8 cellular contexts compared by ENCODE assay signal in the genomic region with DNA sequence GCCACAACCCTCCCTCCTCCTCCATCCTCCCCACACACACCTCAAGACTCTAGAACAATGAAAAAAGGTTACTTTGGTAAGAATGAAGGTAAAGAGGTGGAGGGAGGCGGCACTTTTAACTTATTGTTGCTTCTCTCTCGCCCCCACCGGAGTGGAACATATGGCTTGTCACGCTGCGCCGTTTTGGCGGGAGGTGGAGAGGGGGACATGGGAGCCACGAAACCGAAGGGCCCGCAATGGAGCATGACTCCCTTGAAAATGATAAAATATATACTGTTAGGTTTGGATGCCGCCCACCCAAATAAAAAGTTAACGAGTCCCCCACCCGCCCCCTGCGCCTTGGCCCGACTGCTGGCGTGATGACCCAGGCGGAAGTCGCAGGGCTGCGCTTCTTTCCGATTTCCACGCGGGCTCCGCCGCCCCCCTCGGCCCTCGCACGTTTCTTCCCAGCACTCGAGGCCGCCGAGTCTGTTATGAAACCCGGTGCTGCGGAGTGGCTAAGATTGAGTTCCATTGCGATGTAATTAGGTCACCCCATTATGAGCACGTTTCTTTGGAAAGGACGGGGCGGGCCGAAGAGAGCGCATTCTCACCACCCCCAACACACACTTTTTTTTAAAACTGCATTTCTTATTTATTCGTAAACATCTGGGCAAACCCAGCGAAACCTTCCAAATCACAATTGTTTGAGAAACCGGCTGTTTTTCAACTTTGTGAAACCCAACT. TPM values are rescaled to one million over a fixed set of nuclear protein-coding genes. Genes with fewer than 3 reads are reported as not detected.
DNase-seq lines count a peak whose midpoint lies in the region; ATAC-seq, FAIRE-seq and TF ChIP-seq lines count a peak whose summit lies in the region.

No MANE protein-coding gene starts in this region.

- TF ChIP-seq POLR2A in HepG2 (IDR thresholded peaks at IDR 0.05; ENCODE audit: insufficient read depth in 1 of 2, low read depth in 2 of 2, low read length in 2 of 2): peak; percentile 63 to 73

- peaks cover 40% of the 10 kb centered on the region for H3K4me1 ChIP-seq in HepG2 (ENCODE audit: insufficient read depth, low read length)

- in situ Hi-C loops in HepG2 (cut with HindIII; ENCODE audit: extremely low pct_ligation_motif_present, low pct_unique_long_range_greater_than_20kb): loop anchor here (5.0 kb wide), 1 partner anchor 82 kb away; no protein-coding TSS in a partner anchor

- H3K4me1 Mint-ChIP-seq in Calu3 (ENCODE audit: low read depth, unreplicated experiment) (peaks cover 12% of the 10 kb centered on the region), IgD-negative memory B cell (peaks cover 26 to 38% (median 33%) of the 10 kb centered on the region in 3 donors)
- peaks cover 44% of the 10 kb centered on the region for H3K4me1 Mint-ChIP-seq in activated CD4-positive, alpha-beta T cell treated with anti-CD3 and anti-CD28 coated beads for 36 hours

- peak; percentile 16 for ATAC-seq in activated CD4-positive, alpha-beta T cell treated with anti-CD3 and anti-CD28 coated beads for 36 hours
- 0 out of 3 replicates have a peak, but pooled peaks have one; percentile 1 for ATAC-seq in HepG2

- no peak for FAIRE-seq in HepG2 (lab: Jason Lieb, UNC)

- CTCF ChIA-PET in Calu3 (lab: Charles Lee): interaction anchor here (0.7 to 2.2 kb wide), 2 partner anchors 20 to 518 kb away, joined by 3 to 12 read pairs; no protein-coding TSS in a partner anchor
- CTCF ChIA-PET in activated CD4-positive, alpha-beta T cell treated with anti-CD3 and anti-CD28 coated beads for 36 hours (lab: Charles Lee): interaction anchor here (1.2 to 5.5 kb wide), 2 partner anchors 13 to 21 kb away, joined by 3 to 44 read pairs; no protein-coding TSS in a partner anchor
- CTCF ChIA-PET in HepG2 (lab: Yijun Ruan, JAX; ENCODE audit: low intra/inter-chr PET ratio, low total read pairs): no interaction called here

- H3K79me2 ChIP-seq in HepG2 (ENCODE audit: insufficient read depth, low read length): peaks cover 50% of the 10 kb centered on the region

- H3K4me3 Mint-ChIP-seq in Calu3 (ENCODE audit: low read depth, unreplicated experiment) (peak overlapping the region; percentile 85), IgD-negative memory B cell (peak overlapping the region; percentile 95 to 99 (median 98))
- peak overlapping the region; percentile 90 for H3K4me3 Mint-ChIP-seq in activated CD4-positive, alpha-beta T cell treated with anti-CD3 and anti-CD28 coated beads for 36 hours

- H3K9me3 Mint-ChIP-seq in Calu3 (ENCODE audit: low read depth, unreplicated experiment) (no peaks in the 10 kb centered on the region), IgD-negative memory B cell (no peaks in the 10 kb centered on the region)
- peaks cover 4% of the 10 kb centered on the region for H3K9me3 Mint-ChIP-seq in activated CD4-positive, alpha-beta T cell treated with anti-CD3 and anti-CD28 coated beads for 36 hours (ENCODE audit: low read depth)

- H3K4me2 ChIP-seq in HepG2 (ENCODE audit: low read depth, low read length): peak overlapping the region; percentile 96

- BruUV-seq in Calu3 (replicated peaks; lab: Mats Ljungman, UMichigan) (no TSS peak), HepG2 (replicated peaks; lab: Mats Ljungman, UMichigan) (TSS peak; percentile 25)

- no peaks in the 10 kb centered on the region for H3K9me3 ChIP-seq in HepG2 (ENCODE audit: low read length)

- DNase-seq in Calu3 (peak; percentile 63), HepG2 (ENCODE audit: low spot score) (peak; percentile 74), NCI-H146 treated with DMSO at 0.1 percent for 48 hours (lab: John Stamatoyannopoulos, UW; ENCODE audit: unreplicated experiment) (no peak), NCI-H1092 treated with DMSO at 0.1 percent for 48 hours (lab: John Stamatoyannopoulos, UW) (no peak)
- DNase-seq in activated CD4-positive, alpha-beta T cell treated with anti-CD3 and anti-CD28 coated beads for 36 hours: peak; percentile 91
- DNase-seq in stimulated activated CD4-positive, alpha-beta T cell treated with anti-CD3 and anti-CD28 coated beads, Interleukin-4, amount 100 ng/mL, for 48 hours (ENCODE audit: low read depth in 2 of 2): peak; percentile 77 to 82

- H3K27me3 Mint-ChIP-seq in Calu3 (ENCODE audit: unreplicated experiment) (no peaks in the 10 kb centered on the region), IgD-negative memory B cell (peaks cover 1% of the 10 kb centered on the region)
- no peaks in the 10 kb centered on the region for H3K27me3 Mint-ChIP-seq in activated CD4-positive, alpha-beta T cell treated with anti-CD3 and anti-CD28 coated beads for 36 hours

- peak overlapping the region; percentile 93 to 98 (median 94) for H3K4me3 ChIP-seq in HepG2 (replicated peaks in 1 of 3; ENCODE audit: insufficient read depth in 1 of 3, low read depth in 2 of 3, low read length in 3 of 3)

- H2AFZ ChIP-seq in HepG2 (ENCODE audit: low read length): no peak overlapping the region

- peaks cover 30% of the 10 kb centered on the region for H4K20me1 ChIP-seq in HepG2 (ENCODE audit: insufficient read depth, low read length)

- peaks cover 4 to 22% of the 10 kb centered on the region in 2 experiments; a peak in 4 of 5 replicates for H3K36me3 ChIP-seq in HepG2 (replicated peaks in 1 of 2; ENCODE audit: control insufficient read depth in 1 of 2, insufficient read depth in 2 of 2, low read length in 2 of 2)

- intact Hi-C loops in Calu3 (cut with micrococcal nuclease; ENCODE audit: unreplicated experiment): loop anchor here (2.0 kb wide), 1 partner anchor 21 kb away; no protein-coding TSS in a partner anchor
- intact Hi-C loops in activated CD4-positive, alpha-beta T cell treated with anti-CD3 and anti-CD28 coated beads for 36 hours (cut with DNase I, micrococcal nuclease): loop anchor here (1.0 to 10.0 kb wide), 14 partner anchors 13 to 1552 kb away; partner anchors contain the start of genes RAD51B (in 2 of the 2), ZFYVE26 (in 2 of the 2), ACTN1 (in 1 of the 2) and DCAF5 (in 1 of the 2)
- intact Hi-C loops in HepG2 (cut with micrococcal nuclease; ENCODE audit: unreplicated experiment): no loop called here

- WGBS in HepG2 (ENCODE audit: low lambda C conversion rate): 5% methylated on average over 18 of the region's 41 CpGs

- peak overlapping the region; percentile 97 for H3K9ac ChIP-seq in HepG2 (ENCODE audit: insufficient read depth, low read depth, low read length)

- H3K36me3 Mint-ChIP-seq in Calu3 (ENCODE audit: insufficient read depth, unreplicated experiment) (peaks cover 77% of the 10 kb centered on the region), IgD-negative memory B cell (peaks cover 11% of the 10 kb centered on the region)
- H3K36me3 Mint-ChIP-seq in activated CD4-positive, alpha-beta T cell treated with anti-CD3 and anti-CD28 coated beads for 36 hours (ENCODE audit: low read depth): peaks cover 43% of the 10 kb centered on the region

- no peaks in the 10 kb centered on the region; a peak in 1 of 5 replicates for H3K27me3 ChIP-seq in HepG2 (ENCODE audit: control insufficient read depth in 1 of 2, insufficient read depth in 2 of 2, low read length in 2 of 2)

- H3K27ac Mint-ChIP-seq in Calu3 (ENCODE audit: unreplicated experiment) (peak overlapping the region; percentile 81), IgD-negative memory B cell (peak overlapping the region; percentile 100)
- H3K27ac Mint-ChIP-seq in activated CD4-positive, alpha-beta T cell treated with anti-CD3 and anti-CD28 coated beads for 36 hours: peak overlapping the region; percentile 100

- H3K27ac ChIP-seq in cingulate gyrus (ENCODE audit: low read depth, low read length): peak overlapping the region; percentile 94
- H3K27ac ChIP-seq in HepG2 (ENCODE audit: extremely low read length, insufficient read depth, low read length): peak overlapping the region; percentile 98

- POLR2A ChIA-PET in activated CD4-positive, alpha-beta T cell treated with anti-CD3 and anti-CD28 coated beads for 36 hours (lab: Charles Lee): interaction anchor here (0.7 to 3.0 kb wide), 5 partner anchors 13 to 561 kb away, joined by 3 to 24 read pairs (median 7); no protein-coding TSS in a partner anchor
- POLR2A ChIA-PET in HepG2 (lab: Yijun Ruan, JAX): interaction anchor here (0.9 to 5.6 kb wide), 14 partner anchors 10 to 273 kb away, joined by 3 to 74 read pairs (median 12); no protein-coding TSS in a partner anchor

- TF ChIP-seq CTCF in Calu3 (IDR thresholded peaks at IDR 0.05; ENCODE audit: unreplicated experiment) (no peak), HepG2 (CRISPR knock-in tag; IDR thresholded peaks at IDR 0.05) (no peak)

- peak in 1 of 2 experiments; percentile 20; a peak in 1 of 4 replicates for TF ChIP-seq EP300 in HepG2 (IDR thresholded peaks at IDR 0.05; ENCODE audit: low read depth in 2 of 2, low read length in 2 of 2)
- peak; percentile 34; the same call in 1 of the 2 replicates for TF ChIP-seq EP300 in HepG2 (CRISPR knock-in tag; IDR thresholded peaks at IDR 0.05; ENCODE audit: borderline replicate concordance)

- no peak for TF ChIP-seq RAD21 in HepG2 (CRISPR knock-in tag; IDR thresholded peaks at IDR 0.05)

TF ChIP-seq in HepG2, 621 proteins besides CTCF, POLR2A, EP300 and RAD21 (continues in another document):
- no peak for TF ChIP-seq SP4 (CRISPR knock-in tag; IDR thresholded peaks at IDR 0.05)

RNA-seq across cellular contexts. Expression of gene ZFP36L1, which starts 1.4 kb away (rescaled TPM):
- 208 and 240 TPM in 2 replicates for total RNA-seq in Calu3 (2022)
- 275 TPM for polyA plus RNA-seq in IgD-negative memory B cell
- 10 to 100 TPM; 72.1 to 96.9 TPM for total RNA-seq in activated CD4-positive, alpha-beta T cell treated with anti-CD3 and anti-CD28 coated beads for 36 hours
- total RNA-seq in HepG2 (2016; rRNA removed; fragmentation: Illumina TruSeq; extraction: Trizol): 7.4 and 8.4 TPM in 2 replicates
- 2.6 and 3.4 TPM in 2 replicates for total RNA-seq in HepG2 (2016; cell fraction: cytosol; rRNA removed; fragmentation: Illumina TruSeq; extraction: Trizol; ENCODE audit: low read depth)
- total RNA-seq in HepG2 (2016; cell fraction: insoluble cytoplasmic fraction; rRNA removed; fragmentation: Illumina TruSeq; extraction: Trizol): 7.9 and 8.4 TPM in 2 replicates
- total RNA-seq in HepG2 (2016; cell fraction: membrane; rRNA removed; fragmentation: Illumina TruSeq; extraction: Trizol): 11.1 and 11.3 TPM in 2 replicates
- total RNA-seq in HepG2 (2016; cell fraction: nucleus; rRNA removed; fragmentation: Illumina TruSeq; extraction: Trizol): 13.8 and 14.1 TPM in 2 replicates
- 10.2 and 12.7 TPM in 2 replicates for polyA plus RNA-seq in HepG2 (2011; rRNA removed)
- 11.2 and 18.0 TPM in 2 replicates for polyA plus RNA-seq in HepG2 (2011; cell fraction: cytosol; rRNA removed)
- 66.5 and 69.1 TPM in 2 replicates for polyA plus RNA-seq in HepG2 (2011; cell fraction: nucleus; rRNA removed)
- polyA plus RNA-seq in HepG2 (2012): 23.2 and 32.2 TPM in 2 replicates
- 2.7 and 2.8 TPM in 2 replicates for polyA plus RNA-seq in HepG2 (2016; cell fraction: cytosol; fragmentation: Illumina TruSeq; extraction: Trizol; ENCODE audit: low read depth)
- 20.7 and 26.8 TPM in 2 replicates for polyA plus RNA-seq in HepG2 (2016; cell fraction: insoluble cytoplasmic fraction; fragmentation: Illumina TruSeq; extraction: Trizol; ENCODE audit: low read depth)
- polyA plus RNA-seq in HepG2 (2016; cell fraction: membrane; fragmentation: Illumina TruSeq; extraction: Trizol; ENCODE audit: low read depth): 9.2 and 10.1 TPM in 2 replicates
- polyA plus RNA-seq in HepG2 (2016; cell fraction: nucleus; fragmentation: Illumina TruSeq; extraction: Trizol; ENCODE audit: insufficient read depth, low read depth): 53.8 and 57.0 TPM in 2 replicates
- 8.5 and 26.8 TPM in 2 replicates for polyA minus RNA-seq in HepG2 (2011; rRNA and poly(A)+ RNA removed; ENCODE audit: low replicate concordance)
- polyA minus RNA-seq in HepG2 (2011; cell fraction: cytosol; rRNA and poly(A)+ RNA removed): 56.3 and 73.8 TPM in 2 replicates
- polyA minus RNA-seq in HepG2 (2011; cell fraction: nucleus; rRNA and poly(A)+ RNA removed): 11.8 and 13.8 TPM in 2 replicates

Comparison
In these comparisons a context has a peak if more than half of its experiments do, and no peak if none do; other contexts are left out.
1. DNase-seq: peak in Calu3 (single experiment), activated CD4-positive, alpha-beta T cell treated with anti-CD3 and anti-CD28 coated beads for 36 hours (single experiment), HepG2 (single experiment) and stimulated activated CD4-positive, alpha-beta T cell treated with anti-CD3 and anti-CD28 coated beads, Interleukin-4, amount 100 ng/mL, for 48 hours (2 of 2); none in NCI-H146 treated with DMSO at 0.1 percent for 48 hours (single experiment) and NCI-H1092 treated with DMSO at 0.1 percent for 48 hours (single experiment).
2. RNA of gene ZFP36L1, which starts 1.4 kb away (total RNA-seq): 208 to 240 TPM in Calu3 and 72.1 to 96.9 TPM in activated CD4-positive, alpha-beta T cell treated with anti-CD3 and anti-CD28 coated beads for 36 hours; 2.6 to 14.1 TPM in HepG2; every median in the first group is over 4 times any median in the second.
3. Peak in every context shown above with its lines, with median percentiles within 50 percentile points of each other: H3K27ac Mint-ChIP-seq and H3K4me3 Mint-ChIP-seq.